10 cellular contexts compared by ENCODE assay signal in the genomic region with DNA sequence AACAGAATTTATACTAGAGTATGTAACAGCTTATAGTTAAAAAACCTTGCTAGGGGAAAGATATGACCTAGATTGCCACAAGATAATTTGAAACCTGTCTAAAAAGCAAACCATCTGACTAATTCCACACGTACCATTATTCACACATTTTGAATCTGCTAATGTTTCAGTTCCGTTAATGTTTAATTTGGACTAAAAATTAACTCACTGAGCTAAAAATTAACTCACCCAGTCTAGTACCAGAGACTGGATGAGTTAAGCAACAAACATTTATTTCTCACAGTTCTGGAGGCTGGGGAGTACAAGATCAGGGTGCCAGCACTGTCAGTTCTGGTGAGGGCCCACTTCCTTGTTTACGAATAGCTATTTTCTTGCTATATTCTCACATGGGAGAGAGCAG.
DNase-seq lines count a peak whose midpoint lies in the region; ATAC-seq, FAIRE-seq and TF ChIP-seq lines count a peak whose summit lies in the region.
"Had no signal": no experiment of that assay in that cellular context is flagged by ENCODE, and none has a peak within 500 bp of the region (broad histone marks: within the 10 kb centered on the region; RNA-seq: fewer than 3 reads in every experiment).

No MANE protein-coding gene starts in this region.

- no peaks in the 10 kb centered on the region for H4K20me1 ChIP-seq in GM12878 (ENCODE audit: control insufficient read depth, insufficient read depth)

- H3K79me2 ChIP-seq in GM12878 (ENCODE audit: control insufficient read depth, insufficient read depth, low read length): no peaks in the 10 kb centered on the region

- no peaks in the 10 kb centered on the region for H3K36me3 ChIP-seq in GM12878 (ENCODE audit: control insufficient read depth in 2 of 2, insufficient read depth in 2 of 2, low read length in 1 of 2)

- peak; percentile 65 for FAIRE-seq in GM12878 (lab: Jason Lieb, UNC)
- FAIRE-seq: bronchial epithelial cell had no signal

- in situ Hi-C loops in GM13976 (cut with MboI; ENCODE audit: low sequenced_read_pairs, unreplicated experiment) (no loop called here), GM12878 (cut with MboI) (no loop called here)

- H3K9ac ChIP-seq in GM12878 (ENCODE audit: control insufficient read depth, insufficient read depth, low read length): no peak overlapping the region

- TF ChIP-seq RAD21 in GM12878 (IDR thresholded peaks at IDR 0.05; ENCODE audit: insufficient read depth, low read depth, low read length): no peak

- BruUV-seq in GM12878 (replicated peaks; lab: Mats Ljungman, UMichigan): no TSS peak

- intact Hi-C loops in GM12878 (cut with micrococcal nuclease; ENCODE audit: unreplicated experiment): no loop called here

- TF ChIP-seq POLR2A in GM12878 (IDR thresholded peaks at IDR 0.05; ENCODE audit: low read depth, low read length): no peak

- SMC1A ChIA-PET in GM12878 (lab: Charles Lee; ENCODE audit: uncharacterized antibody, unreplicated experiment): no interaction called here

- TF ChIP-seq CTCF in GM13976 (IDR thresholded peaks at IDR 0.05; ENCODE audit: borderline replicate concordance, control extremely low read depth, extremely low read depth, insufficient read depth, missing control alignments): no peak
- TF ChIP-seq CTCF in GM20000 (IDR thresholded peaks at IDR 0.05; ENCODE audit: extremely low read depth, missing control alignments): no peak
- no peak for TF ChIP-seq CTCF in GM12878 (IDR thresholded peaks at IDR 0.05 in 2 of 3, conservative IDR thresholded peaks at IDR 0.05 in 1 of 3; ENCODE audit: control insufficient read depth in 2 of 3, extremely low read depth in 1 of 3, insufficient read depth in 1 of 3, low read depth in 3 of 3, low read length in 3 of 3)

- DNase-seq in GM13976 (ENCODE audit: low spot score) (peak; percentile 12), GM20000 (ENCODE audit: low spot score) (peak; percentile 4), GM12878 (ENCODE audit: low read depth, low spot score) (peak; percentile 28), SW 1271 (lab: John Stamatoyannopoulos, UW) (no peak), AML-193 (lab: John Stamatoyannopoulos, UW) (no peak), OCI-M1 (lab: John Stamatoyannopoulos, UW) (no peak), NCI-H2171 (lab: John Stamatoyannopoulos, UW) (no peak)
- DNase-seq: right cardiac atrium had no signal

- H3K9me3 ChIP-seq in GM12878 (replicated peaks; ENCODE audit: control insufficient read depth, insufficient read depth, low read length): no peaks in the 10 kb centered on the region

- H3K4me1 ChIP-seq in GM12878 (ENCODE audit: control insufficient read depth, insufficient read depth, low read length): no peaks in the 10 kb centered on the region

- RAD21 ChIA-PET in GM12878 (lab: Charles Lee; ENCODE audit: unreplicated experiment): no interaction called here

- ATAC-seq in HG03025 (IDR thresholded peaks at IDR 0.05; ENCODE audit: low FRiP score, unreplicated experiment) (peak; percentile 63), GM12878 (peak; percentile 92)
- ATAC-seq: right cardiac atrium had no signal

- H3K27ac ChIP-seq in GM12878 (ENCODE audit: control insufficient read depth, insufficient read depth): no peak overlapping the region

- H3K27me3 ChIP-seq in GM12878 (replicated peaks in 1 of 2; ENCODE audit: control insufficient read depth in 2 of 2, insufficient read depth in 2 of 2, low read length in 1 of 2): no peaks in the 10 kb centered on the region; a peak in 1 of 4 replicates

- H3K4me3 ChIP-seq in GM12878: no peak overlapping the region

- CTCF ChIA-PET in GM12878 (lab: Yijun Ruan, JAX): no interaction called here

- H3K4me2 ChIP-seq in GM12878 (ENCODE audit: control insufficient read depth, insufficient read depth): no peak overlapping the region

- WGBS in GM12878 (ENCODE audit: insufficient coverage, insufficient replicate concordance, low lambda C conversion rate, missing lambda C conversion rate): 20% methylated on average over 3 of the region's 3 CpGs

- POLR2A ChIA-PET in GM12878 (lab: Charles Lee): no interaction called here

- H2AFZ ChIP-seq in GM12878 (ENCODE audit: control insufficient read depth, low read depth, low read length): no peak overlapping the region

- peak in 1 of 2 experiments; percentile 50; a peak in 1 of 4 replicates for TF ChIP-seq EP300 in GM12878 (IDR thresholded peaks at IDR 0.05; ENCODE audit: borderline replicate concordance in 1 of 2, control insufficient read depth in 1 of 2, low read depth in 2 of 2, low read length in 2 of 2)

TF ChIP-seq in GM12878, 131 proteins besides CTCF, POLR2A, EP300 and RAD21 (continues in another document):
- TF ChIP-seq FOXK2 (IDR thresholded peaks at IDR 0.05) (no peak), DPF2 (IDR thresholded peaks at IDR 0.05) (peak; percentile 76), POLR2AphosphoS2 (IDR thresholded peaks at IDR 0.05; ENCODE audit: low read depth, low read length) (no peak), TCF3 (IDR thresholded peaks at IDR 0.05; ENCODE audit: borderline replicate concordance, insufficient read depth, low read depth, low read length) (no peak), MTA2 (IDR thresholded peaks at IDR 0.05; ENCODE audit: low read depth) (peak; percentile 95), SPI1 (IDR thresholded peaks at IDR 0.05; ENCODE audit: borderline replicate concordance, insufficient read depth, low read depth, low read length) (peak; percentile 78), MYC (IDR thresholded peaks at IDR 0.05; ENCODE audit: insufficient read depth, insufficient read length, insufficient replicate concordance, low read length, severe bottlenecking) (no peak), FOXM1 (IDR thresholded peaks at IDR 0.05; ENCODE audit: low read depth, low read length) (peak; percentile 42; the same call in 1 of the 2 replicates), TCF12 (IDR thresholded peaks at IDR 0.05; ENCODE audit: low read depth, low read length) (no peak), NBN (IDR thresholded peaks at IDR 0.05) (no peak), BCL11A (IDR thresholded peaks at IDR 0.05; ENCODE audit: low read depth, low read length) (peak; percentile 79), SMARCA5 (IDR thresholded peaks at IDR 0.05) (no peak), JUNB (IDR thresholded peaks at IDR 0.05) (peak; percentile 94), SMAD5 (IDR thresholded peaks at IDR 0.05; ENCODE audit: low read depth) (no peak), SUPT20H (IDR thresholded peaks at IDR 0.05; ENCODE audit: borderline replicate concordance, control insufficient read depth, low read depth, low read length) (no peak), IRF4 (IDR thresholded peaks at IDR 0.05; ENCODE audit: low read depth, low read length) (no peak; the same call in 1 of the 2 replicates), SREBF2 (IDR thresholded peaks at IDR 0.05; ENCODE audit: low read length) (no peak), NR2F1 (conservative IDR thresholded peaks at IDR 0.05) (0 out of 2 replicates have a peak, but pooled peaks have one; percentile 40), ZBED1 (IDR thresholded peaks at IDR 0.05; ENCODE audit: borderline replicate concordance) (0 out of 2 replicates have a peak, but pooled peaks have one; percentile 54)
- TF ChIP-seq, protein P1, sequence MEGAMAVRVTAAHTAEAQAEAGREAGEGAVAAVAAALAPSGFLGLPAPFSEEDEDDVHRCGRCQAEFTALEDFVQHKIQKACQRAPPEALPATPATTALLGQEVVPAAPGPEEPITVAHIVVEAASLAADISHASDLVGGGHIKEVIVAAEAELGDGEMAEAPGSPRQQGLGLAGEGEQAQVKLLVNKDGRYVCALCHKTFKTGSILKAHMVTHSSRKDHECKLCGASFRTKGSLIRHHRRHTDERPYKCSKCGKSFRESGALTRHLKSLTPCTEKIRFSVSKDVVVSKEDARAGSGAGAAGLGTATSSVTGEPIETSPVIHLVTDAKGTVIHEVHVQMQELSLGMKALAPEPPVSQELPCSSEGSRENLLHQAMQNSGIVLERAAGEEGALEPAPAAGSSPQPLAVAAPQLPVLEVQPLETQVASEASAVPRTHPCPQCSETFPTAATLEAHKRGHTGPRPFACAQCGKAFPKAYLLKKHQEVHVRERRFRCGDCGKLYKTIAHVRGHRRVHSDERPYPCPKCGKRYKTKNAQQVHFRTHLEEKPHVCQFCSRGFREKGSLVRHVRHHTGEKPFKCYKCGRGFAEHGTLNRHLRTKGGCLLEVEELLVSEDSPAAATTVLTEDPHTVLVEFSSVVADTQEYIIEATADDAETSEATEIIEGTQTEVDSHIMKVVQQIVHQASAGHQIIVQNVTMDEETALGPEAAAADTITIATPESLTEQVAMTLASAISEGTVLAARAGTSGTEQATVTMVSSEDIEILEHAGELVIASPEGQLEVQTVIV (IDR thresholded peaks at IDR 0.05; ENCODE audit: borderline replicate concordance, partially characterized antibody): no peak
- TF ChIP-seq, protein P2, sequence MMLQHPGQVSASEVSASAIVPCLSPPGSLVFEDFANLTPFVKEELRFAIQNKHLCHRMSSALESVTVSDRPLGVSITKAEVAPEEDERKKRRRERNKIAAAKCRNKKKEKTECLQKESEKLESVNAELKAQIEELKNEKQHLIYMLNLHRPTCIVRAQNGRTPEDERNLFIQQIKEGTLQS (IDR thresholded peaks at IDR 0.05; ENCODE audit: borderline replicate concordance, extremely low read depth, low read depth, low read length): no peak
- TF ChIP-seq, protein P3, sequence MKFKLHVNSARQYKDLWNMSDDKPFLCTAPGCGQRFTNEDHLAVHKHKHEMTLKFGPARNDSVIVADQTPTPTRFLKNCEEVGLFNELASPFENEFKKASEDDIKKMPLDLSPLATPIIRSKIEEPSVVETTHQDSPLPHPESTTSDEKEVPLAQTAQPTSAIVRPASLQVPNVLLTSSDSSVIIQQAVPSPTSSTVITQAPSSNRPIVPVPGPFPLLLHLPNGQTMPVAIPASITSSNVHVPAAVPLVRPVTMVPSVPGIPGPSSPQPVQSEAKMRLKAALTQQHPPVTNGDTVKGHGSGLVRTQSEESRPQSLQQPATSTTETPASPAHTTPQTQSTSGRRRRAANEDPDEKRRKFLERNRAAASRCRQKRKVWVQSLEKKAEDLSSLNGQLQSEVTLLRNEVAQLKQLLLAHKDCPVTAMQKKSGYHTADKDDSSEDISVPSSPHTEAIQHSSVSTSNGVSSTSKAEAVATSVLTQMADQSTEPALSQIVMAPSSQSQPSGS (IDR thresholded peaks at IDR 0.05; ENCODE audit: low read length): peak; percentile 64

Comparison
In these comparisons a context has a peak if more than half of its experiments do, and no peak if none do; other contexts are left out.
1. DNase-seq: peak in GM13976 (single experiment), GM20000 (single experiment) and GM12878 (single experiment); none in SW 1271 (0 of 2), AML-193 (0 of 2), OCI-M1 (single experiment) and NCI-H2171 (single experiment).